ENCODE assay signal across 28 cellular contexts in genomic region chr19:19788015-19788414, GRCh38.
"Had no signal": no experiment of that assay in that cellular context is flagged by ENCODE, and none has a peak within 500 bp of the region (broad histone marks: within the 10 kb centered on the region; RNA-seq: fewer than 3 reads in every experiment).

No MANE protein-coding gene starts in this region.

- H3K4me3 Mint-ChIP-seq: T-helper 2 cell treated with Interferon-gamma antibody and Interleukin-4, amounts not matched to agents 5 μg/mL and 100 μg/mL, for 36 hours had no signal

- H3K27ac Mint-ChIP-seq: activated T-helper 2 cell treated with anti-CD3 and anti-CD28 coated beads, Interferon-gamma antibody, Interleukin-2, Interleukin-4, amounts not matched to agents 10 μg/mL and 5 μg/mL and 100 μg/mL, durations not matched to agents 14 hours and 24 hours and 36 hours; T-helper 2 cell treated with Interferon-gamma antibody and Interleukin-4, amounts not matched to agents 5 μg/mL and 100 μg/mL, for 36 hours had no signal

- ATAC-seq: Panc1 had no signal

- DNase-seq: activated CD4-positive, alpha-beta T cell treated with anti-CD3 and anti-CD28 coated beads for 4 hours; activated CD4-positive, alpha-beta T cell treated with anti-CD3 and anti-CD28 coated beads, Interleukin-2, amount 50 U/mL, for 1 hour; activated CD8-positive, alpha-beta memory T cell treated with anti-CD3 and anti-CD28 coated beads, Interleukin-2, amount 50 U/mL, for 4 hours; activated gamma-delta T cell; activated T-cell treated with anti-CD3 and anti-CD28 coated beads for 4 hours; activated T-cell treated with anti-CD3 and anti-CD28 coated beads, Interleukin-2, amount 50 U/mL, for 48 hours; amniotic stem cell; aorta; brain microvascular endothelial cell; central memory CD4-positive, alpha-beta T cell; Kasumi-1; KG1; MG63; NCI-H1048; NCI-H1105 treated with DMSO at 0.1 percent for 48 hours; NCI-H1436; NCI-H1694; NCI-H1930; NCI-H2081 treated with DMSO at 0.1 percent for 48 hours; NCI-H345; NCI-H524 treated with DMSO at 0.1 percent for 48 hours; SHP77; SJCRH30 had no signal

- FAIRE-seq: colon, TTC549 had no signal
